In genomic region chr17:77840576-77841160, GRCh38 we compare ENCODE assay signal across 17 cellular contexts.
DNase-seq lines count a peak whose midpoint lies in the region; ATAC-seq and TF ChIP-seq lines count a peak whose summit lies in the region.
"Had no signal": no experiment of that assay in that cellular context is flagged by ENCODE, and none has a peak within 500 bp of the region (broad histone marks: within the 10 kb centered on the region; RNA-seq: fewer than 3 reads in every experiment).

No MANE protein-coding gene starts in this region.

- no peaks in the 10 kb centered on the region for H3K4me1 ChIP-seq in endodermal cell (ENCODE audit: control insufficient read depth, insufficient read depth, low read length)
- H3K4me1 ChIP-seq in trophoblast cell (ENCODE audit: control insufficient read depth in 1 of 2, insufficient read depth in 2 of 2, low read length in 2 of 2): no peaks in the 10 kb centered on the region

- H3K9me2 ChIP-seq in neural cell (ENCODE audit: insufficient read depth, low read length): no peaks in the 10 kb centered on the region

- no peak for TF ChIP-seq RAD21 in neural cell (conservative IDR thresholded peaks at IDR 0.05)

- no peak overlapping the region for H2BK12ac ChIP-seq in trophoblast cell (ENCODE audit: low read length)

- peaks cover 5% of the 10 kb centered on the region for H3K36me3 Mint-ChIP-seq in natural killer cell treated with Interleukin-12 subunit alpha and Interleukin-12 subunit beta and Interleukin-15 and Interleukin-18, amount 100 ng/mL, for 72 hours
- no peaks in the 10 kb centered on the region for H3K36me3 Mint-ChIP-seq in natural killer cell
- H3K36me3 Mint-ChIP-seq in endodermal cell (ENCODE audit: low read depth): no peaks in the 10 kb centered on the region

- no peak overlapping the region for H3K23ac ChIP-seq in trophoblast cell (ENCODE audit: low read length)

- H3K27me3 Mint-ChIP-seq in natural killer cell treated with Interleukin-12 subunit alpha and Interleukin-12 subunit beta and Interleukin-15 and Interleukin-18, amount 100 ng/mL, for 72 hours: peaks cover 8 to 11% of the 10 kb centered on the region in 2 donors
- peaks cover 0 to 8% of the 10 kb centered on the region in 2 donors for H3K27me3 Mint-ChIP-seq in natural killer cell (ENCODE audit: low read depth in 2 of 2)
- H3K27me3 Mint-ChIP-seq in endodermal cell (ENCODE audit: insufficient read depth): no peaks in the 10 kb centered on the region

- no peak for ATAC-seq in natural killer cell treated with Interleukin-12 subunit alpha and Interleukin-12 subunit beta and Interleukin-15 and Interleukin-18, amount 100 ng/mL, for 72 hours
- ATAC-seq in natural killer cell (no peak), HG02759 (IDR thresholded peaks at IDR 0.05; ENCODE audit: unreplicated experiment) (no peak)
- ATAC-seq: activated naive CD4-positive, alpha-beta T cell treated with anti-CD3 and anti-CD28 coated beads, Interleukin-2, amount 50 U/mL, for 72 hours; stimulated activated effector memory CD8-positive, alpha-beta T cell treated with anti-CD3 and anti-CD28 coated beads, Interleukin-12 subunit alpha, Interleukin-12 subunit beta, amount 100 ng/mL, for 72 hours had no signal

- H4K20me1 ChIP-seq in neural cell (ENCODE audit: insufficient read depth): no peaks in the 10 kb centered on the region

- no peak overlapping the region for H3K18ac ChIP-seq in trophoblast cell (ENCODE audit: low read length)

- no peak overlapping the region for H3K14ac ChIP-seq in trophoblast cell (ENCODE audit: low read length)

- no peak overlapping the region for H2AK5ac ChIP-seq in trophoblast cell (ENCODE audit: low read length)

- no peaks in the 10 kb centered on the region for H3K9me3 ChIP-seq in endodermal cell (ENCODE audit: control insufficient read depth, low read length)
- no peaks in the 10 kb centered on the region for H3K9me3 ChIP-seq in neural cell (ENCODE audit: low read length)
- no peaks in the 10 kb centered on the region for H3K9me3 ChIP-seq in trophoblast cell (ENCODE audit: insufficient read depth, low read depth, low read length)
- H3K9me3 ChIP-seq: mucosa of descending colon had no signal

- H4K8ac ChIP-seq in trophoblast cell (ENCODE audit: low read depth, low read length): no peak overlapping the region

- H3K36me3 ChIP-seq in endodermal cell (ENCODE audit: control insufficient read depth, insufficient read depth, low read length) (no peaks in the 10 kb centered on the region), neural cell (ENCODE audit: insufficient read depth, low read length) (no peaks in the 10 kb centered on the region), trophoblast cell (ENCODE audit: control insufficient read depth in 1 of 2, insufficient read depth in 2 of 2, low read length in 2 of 2) (no peaks in the 10 kb centered on the region)

- TF ChIP-seq EP300 in neural cell (conservative IDR thresholded peaks at IDR 0.05; ENCODE audit: poor library complexity, severe bottlenecking): peak; percentile 89

- in situ Hi-C loops in KBM-7 (cut with MboI; ENCODE audit: low pct_unique_long_range_greater_than_20kb, low sequenced_read_pairs): no loop called here

- H3K4ac ChIP-seq in trophoblast cell (ENCODE audit: low read depth, low read length): no peak overlapping the region

- H3K4me1 Mint-ChIP-seq in natural killer cell treated with Interleukin-12 subunit alpha and Interleukin-12 subunit beta and Interleukin-15 and Interleukin-18, amount 100 ng/mL, for 72 hours (ENCODE audit: low read depth in 2 of 2): peaks cover 65 to 66% of the 10 kb centered on the region in 2 donors
- H3K4me1 Mint-ChIP-seq in natural killer cell (peaks cover 68 to 77% of the 10 kb centered on the region in 2 donors), endodermal cell (peaks cover 19% of the 10 kb centered on the region)

- H4K91ac ChIP-seq in trophoblast cell (ENCODE audit: low read depth, low read length): no peak overlapping the region

- no peak overlapping the region for H2BK120ac ChIP-seq in trophoblast cell (ENCODE audit: insufficient read depth, low read length, poor library complexity)

- DNase-seq in natural killer cell treated with Interleukin-12 subunit alpha and Interleukin-12 subunit beta and Interleukin-15 and Interleukin-18, amount 100 ng/mL, for 72 hours (ENCODE audit: low spot score): peak; percentile 44
- DNase-seq in natural killer cell (no peak), endodermal cell (peak; percentile 48), trophoblast cell (no peak), KBM-7 (no peak), SIG-M5 (lab: John Stamatoyannopoulos, UW) (no peak)
- DNase-seq: C1 segment of cervical spinal cord; DMS153; effector CD8-positive, alpha-beta T cell; glutamatergic neuron; NCI-H146; NCI-H526 had no signal

- H3K9ac ChIP-seq in endodermal cell (ENCODE audit: extremely low read depth, low read length, poor library complexity, severe bottlenecking) (no peak overlapping the region), neural cell (ENCODE audit: low read length) (no peak overlapping the region), trophoblast cell (ENCODE audit: low read length) (no peak overlapping the region)

- no peaks in the 10 kb centered on the region for H3F3A ChIP-seq in neural cell (ENCODE audit: insufficient read depth, low read length, poor library complexity, severe bottlenecking)

- no peaks in the 10 kb centered on the region for H3K79me1 ChIP-seq in trophoblast cell (ENCODE audit: low read length)

- no peak overlapping the region for H2BK5ac ChIP-seq in trophoblast cell (ENCODE audit: low read depth, low read length, poor library complexity)

- H3K79me2 ChIP-seq in neural cell (replicated peaks; ENCODE audit: insufficient read depth, low read length) (no peaks in the 10 kb centered on the region), trophoblast cell (ENCODE audit: control insufficient read depth, insufficient read depth, low read length, poor library complexity) (no peaks in the 10 kb centered on the region)

- H3K27ac ChIP-seq in endodermal cell (ENCODE audit: low read depth, low read length) (no peak overlapping the region), neural cell (ENCODE audit: low read length) (no peak overlapping the region), trophoblast cell (ENCODE audit: low read depth, low read length) (no peak overlapping the region)

- H3K4me3 ChIP-seq in endodermal cell (ENCODE audit: low read length): no peak overlapping the region
- no peak overlapping the region for H3K4me3 ChIP-seq in neural cell (ENCODE audit: low read length)
- H3K4me3 ChIP-seq in trophoblast cell (ENCODE audit: low read depth, low read length): no peak overlapping the region
- H3K4me3 ChIP-seq: mucosa of descending colon had no signal

- no peak overlapping the region for H3K4me3 Mint-ChIP-seq in natural killer cell treated with Interleukin-12 subunit alpha and Interleukin-12 subunit beta and Interleukin-15 and Interleukin-18, amount 100 ng/mL, for 72 hours
- no peak overlapping the region for H3K4me3 Mint-ChIP-seq in natural killer cell
- H3K4me3 Mint-ChIP-seq in endodermal cell: no peak overlapping the region
- H3K4me3 Mint-ChIP-seq: stimulated activated effector memory CD8-positive, alpha-beta T cell treated with anti-CD3 and anti-CD28 coated beads, Interleukin-12 subunit alpha, Interleukin-12 subunit beta, amount 100 ng/mL, for 72 hours had no signal

- no peak for TF ChIP-seq CTCF in natural killer cell (IDR thresholded peaks at IDR 0.05)
- TF ChIP-seq CTCF in endodermal cell (conservative IDR thresholded peaks at IDR 0.05): no peak
- TF ChIP-seq CTCF in neural cell (IDR thresholded peaks at IDR 0.05; ENCODE audit: poor library complexity, severe bottlenecking): no peak

- H3K27me3 ChIP-seq in endodermal cell (ENCODE audit: control insufficient read depth, insufficient read depth, low read length, poor library complexity, severe bottlenecking): no peaks in the 10 kb centered on the region
- H3K27me3 ChIP-seq in neural cell (ENCODE audit: insufficient read depth, low read depth, low read length): no peaks in the 10 kb centered on the region
- no peaks in the 10 kb centered on the region for H3K27me3 ChIP-seq in trophoblast cell (ENCODE audit: insufficient read depth, low read length)

- H3K27ac Mint-ChIP-seq in natural killer cell treated with Interleukin-12 subunit alpha and Interleukin-12 subunit beta and Interleukin-15 and Interleukin-18, amount 100 ng/mL, for 72 hours: no peak overlapping the region
- no peak overlapping the region for H3K27ac Mint-ChIP-seq in natural killer cell
- H3K27ac Mint-ChIP-seq in endodermal cell: no peak overlapping the region
- H3K27ac Mint-ChIP-seq: stimulated activated effector memory CD8-positive, alpha-beta T cell treated with anti-CD3 and anti-CD28 coated beads, Interleukin-12 subunit alpha, Interleukin-12 subunit beta, amount 100 ng/mL, for 72 hours had no signal

- no peaks in the 10 kb centered on the region for H3K9me3 Mint-ChIP-seq in natural killer cell treated with Interleukin-12 subunit alpha and Interleukin-12 subunit beta and Interleukin-15 and Interleukin-18, amount 100 ng/mL, for 72 hours
- H3K9me3 Mint-ChIP-seq in natural killer cell (no peaks in the 10 kb centered on the region), endodermal cell (no peaks in the 10 kb centered on the region)
- H3K9me3 Mint-ChIP-seq: stimulated activated effector memory CD8-positive, alpha-beta T cell treated with anti-CD3 and anti-CD28 coated beads, Interleukin-12 subunit alpha, Interleukin-12 subunit beta, amount 100 ng/mL, for 72 hours had no signal

- 86 to 92% methylated on average over 5 to 8 of the region's 8 CpGs for WGBS in endodermal cell (ENCODE audit: insufficient coverage in 1 of 2, insufficient read length in 1 of 2), 2 experiments
- WGBS in trophoblast cell (ENCODE audit: extremely low coverage, insufficient coverage, insufficient read length): no CpG with 5 or more reads among the region's 8 CpGs

- no peak overlapping the region for H4K12ac ChIP-seq in trophoblast cell (ENCODE audit: low read depth, low read length)

- H2AFZ ChIP-seq in neural cell (ENCODE audit: low read depth, low read length): no peak overlapping the region
- no peak overlapping the region for H2AFZ ChIP-seq in trophoblast cell (ENCODE audit: insufficient read depth, low read length, poor library complexity)

- H3K4me2 ChIP-seq in neural cell (ENCODE audit: low read length): no peak overlapping the region
- H3K4me2 ChIP-seq in trophoblast cell (ENCODE audit: low read length): no peak overlapping the region

- intact Hi-C loops in natural killer cell (cut with micrococcal nuclease): no loop called here

TF ChIP-seq in neural cell, 6 proteins besides CTCF, POLR2A, EP300 and RAD21:
- TF ChIP-seq POLR2AphosphoS5 (IDR thresholded peaks at IDR 0.05) (peak; percentile 74), TAF1 (IDR thresholded peaks at IDR 0.05; ENCODE audit: low read depth) (no peak)

Comparison
In these comparisons a context has a peak if more than half of its experiments do, and no peak if none do; other contexts are left out.
1. DNase-seq: peak in natural killer cell treated with Interleukin-12 subunit alpha and Interleukin-12 subunit beta and Interleukin-15 and Interleukin-18, amount 100 ng/mL, for 72 hours (single experiment) and endodermal cell (single experiment); none in natural killer cell (single experiment), trophoblast cell (0 of 2), KBM-7 (single experiment) and SIG-M5 (single experiment).